1 cellular context compared by ENCODE assay signal in the genomic region with DNA sequence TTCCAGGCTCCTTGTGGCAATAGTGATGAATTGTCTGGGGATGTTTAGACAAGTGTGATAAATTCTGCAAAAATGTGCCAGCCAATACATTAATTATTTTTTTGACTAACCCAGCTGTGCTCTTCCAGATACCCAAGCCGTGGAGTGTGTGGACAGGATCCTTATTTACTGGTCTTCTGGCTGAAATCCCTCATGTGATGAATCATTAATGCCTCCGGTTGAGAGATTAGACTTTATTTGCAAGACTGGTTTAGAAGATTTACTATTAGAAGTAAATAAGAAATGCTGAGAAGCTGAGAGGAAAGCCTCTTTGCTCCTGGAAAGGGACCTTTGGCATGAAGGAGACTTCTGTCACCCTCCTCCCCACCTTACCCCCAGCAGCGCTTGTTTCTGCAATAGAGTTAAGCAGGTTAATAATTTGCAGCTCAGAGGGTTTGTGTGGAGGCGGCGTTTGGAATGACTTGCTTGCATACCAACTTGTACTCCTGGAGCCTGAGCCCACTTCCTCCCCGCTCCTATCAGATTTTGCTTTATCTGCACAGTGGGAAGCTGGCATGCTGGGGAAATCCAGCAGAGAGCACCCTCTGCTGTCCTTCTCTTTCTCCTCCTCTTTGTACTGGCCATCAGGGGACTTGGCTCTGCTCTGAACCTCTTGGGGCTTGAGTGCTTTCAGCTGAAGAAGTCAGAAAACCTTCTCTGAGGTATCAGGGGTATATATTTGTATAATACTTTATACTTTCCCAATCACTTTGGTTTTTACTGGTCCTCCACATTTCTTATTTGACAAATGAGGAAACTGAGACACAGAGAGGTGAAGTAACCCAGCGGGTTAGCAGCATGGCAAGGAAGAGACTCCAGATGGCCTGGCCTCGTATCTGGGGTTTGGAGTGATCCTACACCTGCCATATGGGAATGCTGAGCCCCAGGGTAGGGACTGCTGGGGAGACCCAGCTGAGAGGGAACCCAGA.
TF ChIP-seq lines count a peak whose summit lies in the region.

No MANE protein-coding gene starts in this region.

TF ChIP-seq in HepG2, 621 proteins besides CTCF, POLR2A, EP300 and RAD21 (continued from another document and continues in another):
- TF ChIP-seq POLR2AphosphoS5 (IDR thresholded peaks at IDR 0.05; ENCODE audit: low read depth, low read length) (no peak), JDP2 (CRISPR knock-in tag; IDR thresholded peaks at IDR 0.05; ENCODE audit: borderline replicate concordance) (no peak), ZNF720 (CRISPR knock-in tag; IDR thresholded peaks at IDR 0.05) (no peak), ZNF230 (CRISPR knock-in tag; IDR thresholded peaks at IDR 0.05) (no peak), POLR2G (IDR thresholded peaks at IDR 0.05; ENCODE audit: low read depth, low read length) (no peak), TSC22D2 (CRISPR knock-in tag; IDR thresholded peaks at IDR 0.05; ENCODE audit: borderline replicate concordance) (peak; percentile 55; the same call in 1 of the 2 replicates), NBN (conservative IDR thresholded peaks at IDR 0.05) (no peak), ZNF567 (CRISPR knock-in tag; IDR thresholded peaks at IDR 0.05; ENCODE audit: borderline replicate concordance) (0 out of 2 replicates have a peak, but pooled peaks have one; percentile 79), IRX3 (CRISPR knock-in tag; IDR thresholded peaks at IDR 0.05; ENCODE audit: borderline replicate concordance, low read depth) (no peak), REL (CRISPR knock-in tag; conservative IDR thresholded peaks at IDR 0.05) (no peak), TMF1 (CRISPR knock-in tag; IDR thresholded peaks at IDR 0.05; ENCODE audit: low read depth) (no peak), SNAPC2 (CRISPR knock-in tag; IDR thresholded peaks at IDR 0.05) (no peak), RXRA (CRISPR knock-in tag; IDR thresholded peaks at IDR 0.05) (peak; percentile 47; the same call in 1 of the 2 replicates), CC2D1A (CRISPR knock-in tag; IDR thresholded peaks at IDR 0.05) (no peak), ZNF589 (CRISPR knock-in tag; conservative IDR thresholded peaks at IDR 0.05) (no peak), ZNF660 (CRISPR knock-in tag; IDR thresholded peaks at IDR 0.05; ENCODE audit: borderline replicate concordance, low read depth) (no peak), ZNF761 (CRISPR knock-in tag; conservative IDR thresholded peaks at IDR 0.05) (no peak), ZNF839 (CRISPR knock-in tag; IDR thresholded peaks at IDR 0.05; ENCODE audit: borderline replicate concordance) (no peak), MZF1 (CRISPR knock-in tag; IDR thresholded peaks at IDR 0.05; ENCODE audit: borderline replicate concordance) (no peak), DR1 (CRISPR knock-in tag; IDR thresholded peaks at IDR 0.05) (no peak), KAT7 (CRISPR knock-in tag; IDR thresholded peaks at IDR 0.05; ENCODE audit: borderline replicate concordance) (peak; percentile 64; the same call in 1 of the 2 replicates), ZSCAN22 (CRISPR knock-in tag; IDR thresholded peaks at IDR 0.05) (no peak), ZNF138 (CRISPR knock-in tag; IDR thresholded peaks at IDR 0.05; ENCODE audit: low read depth) (no peak), DNMT3B (CRISPR knock-in tag; conservative IDR thresholded peaks at IDR 0.05) (no peak), ZNF232 (CRISPR knock-in tag; IDR thresholded peaks at IDR 0.05; ENCODE audit: borderline replicate concordance) (0 out of 2 replicates have a peak, but pooled peaks have one; percentile 48), ZNF674 (CRISPR knock-in tag; IDR thresholded peaks at IDR 0.05; ENCODE audit: low read depth) (no peak)
- TF ChIP-seq, protein P1, sequence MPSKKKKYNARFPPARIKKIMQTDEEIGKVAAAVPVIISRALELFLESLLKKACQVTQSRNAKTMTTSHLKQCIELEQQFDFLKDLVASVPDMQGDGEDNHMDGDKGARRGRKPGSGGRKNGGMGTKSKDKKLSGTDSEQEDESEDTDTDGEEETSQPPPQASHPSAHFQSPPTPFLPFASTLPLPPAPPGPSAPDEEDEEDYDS (CRISPR knock-in tag; IDR thresholded peaks at IDR 0.05) = peak; percentile 47; the same call in 1 of the 2 replicates
- TF ChIP-seq, protein P2, sequence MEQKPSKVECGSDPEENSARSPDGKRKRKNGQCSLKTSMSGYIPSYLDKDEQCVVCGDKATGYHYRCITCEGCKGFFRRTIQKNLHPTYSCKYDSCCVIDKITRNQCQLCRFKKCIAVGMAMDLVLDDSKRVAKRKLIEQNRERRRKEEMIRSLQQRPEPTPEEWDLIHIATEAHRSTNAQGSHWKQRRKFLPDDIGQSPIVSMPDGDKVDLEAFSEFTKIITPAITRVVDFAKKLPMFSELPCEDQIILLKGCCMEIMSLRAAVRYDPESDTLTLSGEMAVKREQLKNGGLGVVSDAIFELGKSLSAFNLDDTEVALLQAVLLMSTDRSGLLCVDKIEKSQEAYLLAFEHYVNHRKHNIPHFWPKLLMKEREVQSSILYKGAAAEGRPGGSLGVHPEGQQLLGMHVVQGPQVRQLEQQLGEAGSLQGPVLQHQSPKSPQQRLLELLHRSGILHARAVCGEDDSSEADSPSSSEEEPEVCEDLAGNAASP (CRISPR knock-in tag; IDR thresholded peaks at IDR 0.05; ENCODE audit: borderline replicate concordance) = peak; percentile 47; the same call in 1 of the 2 replicates
- TF ChIP-seq, protein P3, sequence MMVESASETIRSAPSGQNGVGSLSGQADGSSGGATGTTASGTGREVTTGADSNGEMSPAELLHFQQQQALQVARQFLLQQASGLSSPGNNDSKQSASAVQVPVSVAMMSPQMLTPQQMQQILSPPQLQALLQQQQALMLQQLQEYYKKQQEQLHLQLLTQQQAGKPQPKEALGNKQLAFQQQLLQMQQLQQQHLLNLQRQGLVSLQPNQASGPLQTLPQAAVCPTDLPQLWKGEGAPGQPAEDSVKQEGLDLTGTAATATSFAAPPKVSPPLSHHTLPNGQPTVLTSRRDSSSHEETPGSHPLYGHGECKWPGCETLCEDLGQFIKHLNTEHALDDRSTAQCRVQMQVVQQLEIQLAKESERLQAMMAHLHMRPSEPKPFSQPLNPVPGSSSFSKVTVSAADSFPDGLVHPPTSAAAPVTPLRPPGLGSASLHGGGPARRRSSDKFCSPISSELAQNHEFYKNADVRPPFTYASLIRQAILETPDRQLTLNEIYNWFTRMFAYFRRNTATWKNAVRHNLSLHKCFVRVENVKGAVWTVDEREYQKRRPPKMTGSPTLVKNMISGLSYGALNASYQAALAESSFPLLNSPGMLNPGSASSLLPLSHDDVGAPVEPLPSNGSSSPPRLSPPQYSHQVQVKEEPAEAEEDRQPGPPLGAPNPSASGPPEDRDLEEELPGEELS (CRISPR knock-in tag; IDR thresholded peaks at IDR 0.05) = 0 out of 2 replicates have a peak, but pooled peaks have one; percentile 53
- TF ChIP-seq, protein P4, sequence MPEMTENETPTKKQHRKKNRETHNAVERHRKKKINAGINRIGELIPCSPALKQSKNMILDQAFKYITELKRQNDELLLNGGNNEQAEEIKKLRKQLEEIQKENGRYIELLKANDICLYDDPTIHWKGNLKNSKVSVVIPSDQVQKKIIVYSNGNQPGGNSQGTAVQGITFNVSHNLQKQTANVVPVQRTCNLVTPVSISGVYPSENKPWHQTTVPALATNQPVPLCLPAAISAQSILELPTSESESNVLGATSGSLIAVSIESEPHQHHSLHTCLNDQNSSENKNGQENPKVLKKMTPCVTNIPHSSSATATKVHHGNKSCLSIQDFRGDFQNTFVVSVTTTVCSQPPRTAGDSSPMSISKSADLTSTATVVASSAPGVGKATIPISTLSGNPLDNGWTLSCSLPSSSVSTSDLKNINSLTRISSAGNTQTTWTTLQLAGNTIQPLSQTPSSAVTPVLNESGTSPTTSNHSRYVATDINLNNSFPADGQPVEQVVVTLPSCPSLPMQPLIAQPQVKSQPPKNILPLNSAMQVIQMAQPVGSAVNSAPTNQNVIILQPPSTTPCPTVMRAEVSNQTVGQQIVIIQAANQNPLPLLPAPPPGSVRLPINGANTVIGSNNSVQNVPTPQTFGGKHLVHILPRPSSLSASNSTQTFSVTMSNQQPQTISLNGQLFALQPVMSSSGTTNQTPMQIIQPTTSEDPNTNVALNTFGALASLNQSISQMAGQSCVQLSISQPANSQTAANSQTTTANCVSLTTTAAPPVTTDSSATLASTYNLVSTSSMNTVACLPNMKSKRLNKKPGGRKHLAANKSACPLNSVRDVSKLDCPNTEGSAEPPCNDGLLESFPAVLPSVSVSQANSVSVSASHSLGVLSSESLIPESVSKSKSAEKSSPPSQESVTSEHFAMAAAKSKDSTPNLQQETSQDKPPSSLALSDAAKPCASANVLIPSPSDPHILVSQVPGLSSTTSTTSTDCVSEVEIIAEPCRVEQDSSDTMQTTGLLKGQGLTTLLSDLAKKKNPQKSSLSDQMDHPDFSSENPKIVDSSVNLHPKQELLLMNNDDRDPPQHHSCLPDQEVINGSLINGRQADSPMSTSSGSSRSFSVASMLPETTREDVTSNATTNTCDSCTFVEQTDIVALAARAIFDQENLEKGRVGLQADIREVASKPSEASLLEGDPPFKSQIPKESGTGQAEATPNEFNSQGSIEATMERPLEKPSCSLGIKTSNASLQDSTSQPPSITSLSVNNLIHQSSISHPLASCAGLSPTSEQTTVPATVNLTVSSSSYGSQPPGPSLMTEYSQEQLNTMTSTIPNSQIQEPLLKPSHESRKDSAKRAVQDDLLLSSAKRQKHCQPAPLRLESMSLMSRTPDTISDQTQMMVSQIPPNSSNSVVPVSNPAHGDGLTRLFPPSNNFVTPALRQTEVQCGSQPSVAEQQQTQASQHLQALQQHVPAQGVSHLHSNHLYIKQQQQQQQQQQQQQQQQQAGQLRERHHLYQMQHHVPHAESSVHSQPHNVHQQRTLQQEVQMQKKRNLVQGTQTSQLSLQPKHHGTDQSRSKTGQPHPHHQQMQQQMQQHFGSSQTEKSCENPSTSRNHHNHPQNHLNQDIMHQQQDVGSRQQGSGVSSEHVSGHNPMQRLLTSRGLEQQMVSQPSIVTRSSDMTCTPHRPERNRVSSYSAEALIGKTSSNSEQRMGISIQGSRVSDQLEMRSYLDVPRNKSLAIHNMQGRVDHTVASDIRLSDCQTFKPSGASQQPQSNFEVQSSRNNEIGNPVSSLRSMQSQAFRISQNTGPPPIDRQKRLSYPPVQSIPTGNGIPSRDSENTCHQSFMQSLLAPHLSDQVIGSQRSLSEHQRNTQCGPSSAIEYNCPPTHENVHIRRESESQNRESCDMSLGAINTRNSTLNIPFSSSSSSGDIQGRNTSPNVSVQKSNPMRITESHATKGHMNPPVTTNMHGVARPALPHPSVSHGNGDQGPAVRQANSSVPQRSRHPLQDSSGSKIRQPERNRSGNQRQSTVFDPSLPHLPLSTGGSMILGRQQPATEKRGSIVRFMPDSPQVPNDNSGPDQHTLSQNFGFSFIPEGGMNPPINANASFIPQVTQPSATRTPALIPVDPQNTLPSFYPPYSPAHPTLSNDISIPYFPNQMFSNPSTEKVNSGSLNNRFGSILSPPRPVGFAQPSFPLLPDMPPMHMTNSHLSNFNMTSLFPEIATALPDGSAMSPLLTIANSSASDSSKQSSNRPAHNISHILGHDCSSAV (CRISPR knock-in tag; IDR thresholded peaks at IDR 0.05; ENCODE audit: borderline replicate concordance) = no peak
- TF ChIP-seq, protein P5, sequence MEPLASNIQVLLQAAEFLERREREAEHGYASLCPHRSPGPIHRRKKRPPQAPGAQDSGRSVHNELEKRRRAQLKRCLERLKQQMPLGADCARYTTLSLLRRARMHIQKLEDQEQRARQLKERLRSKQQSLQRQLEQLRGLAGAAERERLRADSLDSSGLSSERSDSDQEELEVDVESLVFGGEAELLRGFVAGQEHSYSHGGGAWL (CRISPR knock-in tag; IDR thresholded peaks at IDR 0.05) = no peak
- TF ChIP-seq, protein P6, sequence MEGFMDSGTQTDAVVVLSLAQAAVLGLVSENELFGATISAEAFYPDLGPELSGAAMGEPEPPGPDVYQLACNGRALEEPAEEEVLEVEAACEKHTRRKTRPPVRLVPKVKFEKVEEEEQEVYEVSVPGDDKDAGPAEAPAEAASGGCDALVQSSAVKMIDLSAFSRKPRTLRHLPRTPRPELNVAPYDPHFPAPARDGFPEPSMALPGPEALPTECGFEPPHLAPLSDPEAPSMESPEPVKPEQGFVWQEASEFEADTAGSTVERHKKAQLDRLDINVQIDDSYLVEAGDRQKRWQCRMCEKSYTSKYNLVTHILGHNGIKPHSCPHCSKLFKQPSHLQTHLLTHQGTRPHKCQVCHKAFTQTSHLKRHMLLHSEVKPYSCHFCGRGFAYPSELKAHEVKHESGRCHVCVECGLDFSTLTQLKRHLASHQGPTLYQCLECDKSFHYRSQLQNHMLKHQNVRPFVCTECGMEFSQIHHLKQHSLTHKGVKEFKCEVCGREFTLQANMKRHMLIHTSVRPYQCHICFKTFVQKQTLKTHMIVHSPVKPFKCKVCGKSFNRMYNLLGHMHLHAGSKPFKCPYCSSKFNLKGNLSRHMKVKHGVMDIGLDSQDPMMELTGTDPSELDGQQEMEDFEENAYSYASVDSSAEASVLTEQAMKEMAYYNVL (CRISPR knock-in tag; IDR thresholded peaks at IDR 0.05; ENCODE audit: borderline replicate concordance) = peak; percentile 27; the same call in 1 of the 2 replicates
- TF ChIP-seq, protein P7, sequence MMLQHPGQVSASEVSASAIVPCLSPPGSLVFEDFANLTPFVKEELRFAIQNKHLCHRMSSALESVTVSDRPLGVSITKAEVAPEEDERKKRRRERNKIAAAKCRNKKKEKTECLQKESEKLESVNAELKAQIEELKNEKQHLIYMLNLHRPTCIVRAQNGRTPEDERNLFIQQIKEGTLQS (CRISPR knock-in tag; IDR thresholded peaks at IDR 0.05) = no peak
- TF ChIP-seq, protein P8, sequence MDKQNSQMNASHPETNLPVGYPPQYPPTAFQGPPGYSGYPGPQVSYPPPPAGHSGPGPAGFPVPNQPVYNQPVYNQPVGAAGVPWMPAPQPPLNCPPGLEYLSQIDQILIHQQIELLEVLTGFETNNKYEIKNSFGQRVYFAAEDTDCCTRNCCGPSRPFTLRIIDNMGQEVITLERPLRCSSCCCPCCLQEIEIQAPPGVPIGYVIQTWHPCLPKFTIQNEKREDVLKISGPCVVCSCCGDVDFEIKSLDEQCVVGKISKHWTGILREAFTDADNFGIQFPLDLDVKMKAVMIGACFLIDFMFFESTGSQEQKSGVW (CRISPR knock-in tag; IDR thresholded peaks at IDR 0.05; ENCODE audit: borderline replicate concordance) = no peak
- TF ChIP-seq, protein P9, sequence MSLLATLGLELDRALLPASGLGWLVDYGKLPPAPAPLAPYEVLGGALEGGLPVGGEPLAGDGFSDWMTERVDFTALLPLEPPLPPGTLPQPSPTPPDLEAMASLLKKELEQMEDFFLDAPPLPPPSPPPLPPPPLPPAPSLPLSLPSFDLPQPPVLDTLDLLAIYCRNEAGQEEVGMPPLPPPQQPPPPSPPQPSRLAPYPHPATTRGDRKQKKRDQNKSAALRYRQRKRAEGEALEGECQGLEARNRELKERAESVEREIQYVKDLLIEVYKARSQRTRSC (CRISPR knock-in tag; IDR thresholded peaks at IDR 0.05; ENCODE audit: low read depth) = no peak
- TF ChIP-seq, protein P10, sequence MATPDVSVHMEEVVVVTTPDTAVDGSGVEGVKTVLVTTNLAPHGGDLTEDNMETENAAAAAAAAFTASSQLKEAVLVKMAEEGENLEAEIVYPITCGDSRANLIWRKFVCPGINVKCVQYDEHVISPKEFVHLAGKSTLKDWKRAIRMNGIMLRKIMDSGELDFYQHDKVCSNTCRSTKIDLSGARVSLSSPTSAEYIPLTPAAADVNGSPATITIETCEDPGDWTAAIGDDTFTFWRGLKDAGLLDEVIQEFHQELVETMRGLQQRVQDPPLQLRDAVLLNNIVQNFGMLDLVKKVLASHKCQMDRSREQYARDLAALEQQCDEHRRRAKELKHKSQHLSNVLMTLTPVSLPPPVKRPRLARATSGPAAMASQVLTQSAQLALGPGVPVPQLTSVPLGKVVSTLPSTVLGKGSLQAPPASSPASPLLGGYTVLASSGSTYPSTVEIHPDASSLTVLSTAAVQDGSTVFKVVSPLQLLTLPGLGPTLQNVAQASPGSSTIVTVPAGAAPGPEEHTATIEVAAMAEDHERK (CRISPR knock-in tag; IDR thresholded peaks at IDR 0.05; ENCODE audit: low read depth) = no peak
